In genomic region chr15:92693922-92694331, GRCh38 we compare ENCODE assay signal across 9 cellular contexts. TPM values are rescaled to one million over a fixed set of nuclear protein-coding genes. Genes with fewer than 3 reads are reported as not detected.
DNase-seq lines count a peak whose midpoint lies in the region; ATAC-seq and TF ChIP-seq lines count a peak whose summit lies in the region.
"Had no signal": no experiment of that assay in that cellular context is flagged by ENCODE, and none has a peak within 500 bp of the region (broad histone marks: within the 10 kb centered on the region; RNA-seq: fewer than 3 reads in every experiment).

No MANE protein-coding gene starts in this region.

- peaks cover 7% of the 10 kb centered on the region for H3K27me3 Mint-ChIP-seq in stimulated activated naive CD8-positive, alpha-beta T cell treated with anti-CD3 and anti-CD28 coated beads, Interleukin-15, amount 100 ng/mL, for 72 hours
- H3K27me3 Mint-ChIP-seq in activated CD4-positive, alpha-beta memory T cell treated with anti-CD3 and anti-CD28 coated beads, Interleukin-2, amount 10 ng/mL, durations not matched to agents 7 days and 5 days = peaks cover 13% of the 10 kb centered on the region

- CTCF ChIA-PET in activated CD4-positive, alpha-beta memory T cell treated with anti-CD3 and anti-CD28 coated beads, Interleukin-2, amount 10 ng/mL, durations not matched to agents 7 days and 5 days (lab: Charles Lee) = no interaction called here

- no peaks in the 10 kb centered on the region for H3K4me1 ChIP-seq in ovary (ENCODE audit: insufficient read depth)

- POLR2A ChIA-PET in activated CD4-positive, alpha-beta memory T cell treated with anti-CD3 and anti-CD28 coated beads, Interleukin-2, amount 10 ng/mL, durations not matched to agents 7 days and 5 days (lab: Charles Lee) = no interaction called here

- H3K4me1 Mint-ChIP-seq in stimulated activated naive CD8-positive, alpha-beta T cell treated with anti-CD3 and anti-CD28 coated beads, Interleukin-15, amount 100 ng/mL, for 72 hours = no peaks in the 10 kb centered on the region
- no peaks in the 10 kb centered on the region for H3K4me1 Mint-ChIP-seq in activated CD4-positive, alpha-beta memory T cell treated with anti-CD3 and anti-CD28 coated beads, Interleukin-2, amount 10 ng/mL, durations not matched to agents 7 days and 5 days

- H3K4me3 Mint-ChIP-seq in stimulated activated naive CD8-positive, alpha-beta T cell treated with anti-CD3 and anti-CD28 coated beads, Interleukin-15, amount 100 ng/mL, for 72 hours = no peak overlapping the region
- H3K4me3 Mint-ChIP-seq in activated CD4-positive, alpha-beta memory T cell treated with anti-CD3 and anti-CD28 coated beads, Interleukin-2, amount 10 ng/mL, durations not matched to agents 7 days and 5 days = no peak overlapping the region

- no peak for TF ChIP-seq POLR2A in ovary (IDR thresholded peaks at IDR 0.05)

- in situ Hi-C loops in G401 (cut with HindIII; ENCODE audit: low sequenced_read_pairs) = no loop called here

- WGBS in ovary, 3 donors = 63 to 77% (median 76%) methylated on average over 3 of the region's 3 CpGs

- H3K27me3 ChIP-seq in ovary = no peaks in the 10 kb centered on the region
- H3K27me3 ChIP-seq: heart right ventricle had no signal

- no peak for TF ChIP-seq EP300 in ovary (IDR thresholded peaks at IDR 0.05)

- H3K4me3 ChIP-seq in ovary = no peak overlapping the region
- H3K4me3 ChIP-seq: heart right ventricle had no signal

- H3K36me3 Mint-ChIP-seq in activated CD4-positive, alpha-beta memory T cell treated with anti-CD3 and anti-CD28 coated beads, Interleukin-2, amount 10 ng/mL, durations not matched to agents 7 days and 5 days (ENCODE audit: low read depth) = no peaks in the 10 kb centered on the region

- DNase-seq in G401 (ENCODE audit: low spot score) = peak; percentile 22
- DNase-seq in NCI-H82 treated with DMSO at 0.1 percent for 48 hours (lab: John Stamatoyannopoulos, UW; ENCODE audit: unreplicated experiment) = peak; percentile 53
- DNase-seq in fibroblast of peridontal ligament (ENCODE audit: extremely low read depth) = peak; percentile 2
- DNase-seq in ovary = no peak
- DNase-seq in stimulated activated naive CD8-positive, alpha-beta T cell treated with anti-CD3 and anti-CD28 coated beads, Interleukin-15, amount 100 ng/mL, for 72 hours = no peak
- no peak for DNase-seq in activated CD4-positive, alpha-beta memory T cell treated with anti-CD3 and anti-CD28 coated beads, Interleukin-2, amount 10 ng/mL, durations not matched to agents 7 days and 5 days
- DNase-seq: heart right ventricle had no signal

- TF ChIP-seq CTCF in 22Rv1 (IDR thresholded peaks at IDR 0.05) = peak; percentile 32
- no peak for TF ChIP-seq CTCF in ovary (IDR thresholded peaks at IDR 0.05)

- H3K27ac Mint-ChIP-seq in stimulated activated naive CD8-positive, alpha-beta T cell treated with anti-CD3 and anti-CD28 coated beads, Interleukin-15, amount 100 ng/mL, for 72 hours = no peak overlapping the region
- no peak overlapping the region for H3K27ac Mint-ChIP-seq in activated CD4-positive, alpha-beta memory T cell treated with anti-CD3 and anti-CD28 coated beads, Interleukin-2, amount 10 ng/mL, durations not matched to agents 7 days and 5 days

- intact Hi-C loops in ovary (cut with DNase I) = no loop called here

- H3K9me3 Mint-ChIP-seq in stimulated activated naive CD8-positive, alpha-beta T cell treated with anti-CD3 and anti-CD28 coated beads, Interleukin-15, amount 100 ng/mL, for 72 hours = peaks cover 9 to 19% of the 10 kb centered on the region in 2 donors
- H3K9me3 Mint-ChIP-seq in activated CD4-positive, alpha-beta memory T cell treated with anti-CD3 and anti-CD28 coated beads, Interleukin-2, amount 10 ng/mL, durations not matched to agents 7 days and 5 days = peaks cover 5% of the 10 kb centered on the region

- H3K9me3 ChIP-seq in ovary = peaks cover 0 to 1% of the 10 kb centered on the region in 2 donors

- H3K27ac ChIP-seq in 22Rv1 (no peak overlapping the region), ovary (no peak overlapping the region)
- H3K27ac ChIP-seq: heart right ventricle had no signal

- H3K36me3 ChIP-seq in ovary = no peaks in the 10 kb centered on the region
- H3K36me3 ChIP-seq: heart right ventricle had no signal

- ATAC-seq in HG03175 (IDR thresholded peaks at IDR 0.05; ENCODE audit: unreplicated experiment) = no peak
- no peak for ATAC-seq in stimulated activated naive CD8-positive, alpha-beta T cell treated with anti-CD3 and anti-CD28 coated beads, Interleukin-15, amount 100 ng/mL, for 72 hours

RNA-seq across cellular contexts. Expression of gene FAM174B, which starts 38.4 kb away (rescaled TPM):
- 2.8 and 10.0 TPM in 2 replicates for total RNA-seq in G401 (2014; rRNA removed; shearing (Covaris generic))
- total RNA-seq in ovary = 10 to 100 TPM in 6 of 7 donors, 1 to 10 TPM in 1; 2.5 to 31.5 (median 15.4) TPM
- polyA plus RNA-seq in ovary = 10 to 100 TPM; 11.8 to 15.5 TPM
- total RNA-seq in activated CD4-positive, alpha-beta memory T cell treated with anti-CD3 and anti-CD28 coated beads, Interleukin-2, amount 10 ng/mL, durations not matched to agents 7 days and 5 days = 1 to 10 TPM; 2.8 to 3.0 TPM

Comparison
In these comparisons a context has a peak if more than half of its experiments do, and no peak if none do; other contexts are left out.
1. DNase-seq: peak in G401 (single experiment), NCI-H82 treated with DMSO at 0.1 percent for 48 hours (single experiment) and fibroblast of peridontal ligament (single experiment); none in ovary (0 of 5), stimulated activated naive CD8-positive, alpha-beta T cell treated with anti-CD3 and anti-CD28 coated beads, Interleukin-15, amount 100 ng/mL, for 72 hours (0 of 2) and activated CD4-positive, alpha-beta memory T cell treated with anti-CD3 and anti-CD28 coated beads, Interleukin-2, amount 10 ng/mL, durations not matched to agents 7 days and 5 days (single experiment).